Comparison of ENCODE assay signal across 8 cellular contexts in genomic region chr7:27184342-27185012, GRCh38. TPM values are rescaled to one million over a fixed set of nuclear protein-coding genes. Genes with fewer than 3 reads are reported as not detected.
DNase-seq lines count a peak whose midpoint lies in the region; ATAC-seq and TF ChIP-seq lines count a peak whose summit lies in the region.

No MANE protein-coding gene starts in this region.

- no peaks in the 10 kb centered on the region for H3K9me3 ChIP-seq in thymus (ENCODE audit: control insufficient read depth)

- TF ChIP-seq CTCF in KMS-11 (conservative IDR thresholded peaks at IDR 0.05; ENCODE audit: low read depth, low read length) = no peak

- DNase-seq in COLO668 (lab: John Stamatoyannopoulos, UW; ENCODE audit: unreplicated experiment) (peak; percentile 79), kidney tubule cell (ENCODE audit: low spot score) (peak; percentile 49), OCI-M2 (lab: John Stamatoyannopoulos, UW; ENCODE audit: unreplicated experiment) (no peak)

- H2AFZ ChIP-seq in KMS-11 (ENCODE audit: low read depth) = peak overlapping the region; percentile 42

- H3K4me1 ChIP-seq in KMS-11 (ENCODE audit: low read depth, poor library complexity, severe bottlenecking) (peaks cover 8% of the 10 kb centered on the region), thymus (ENCODE audit: control insufficient read depth, insufficient read depth, low read length) (peaks cover 14% of the 10 kb centered on the region)

- ATAC-seq in activated T-helper 17 cell treated with anti-CD3 and anti-CD28 coated beads, Interleukin-2, amount 50 U/mL, for 72 hours (replicated peaks) = peak; percentile 44
- ATAC-seq in GM21529 (IDR thresholded peaks at IDR 0.05; ENCODE audit: unreplicated experiment) (no peak), HG03280 (IDR thresholded peaks at IDR 0.05; ENCODE audit: unreplicated experiment) (no peak)

- 2% methylated on average over 72 of the region's 72 CpGs for WGBS in thymus

- H3K27ac Mint-ChIP-seq in activated T-helper 17 cell treated with anti-CD3 and anti-CD28 coated beads, Interleukin-2, amount 50 U/mL, for 72 hours = no peak overlapping the region

- no peaks in the 10 kb centered on the region for H4K20me1 ChIP-seq in KMS-11 (ENCODE audit: insufficient read depth)

- H3K27ac ChIP-seq in KMS-11 = no peak overlapping the region
- no peak overlapping the region for H3K27ac ChIP-seq in thymus (ENCODE audit: low read depth)

- peak overlapping the region; percentile 77 for H3K4me3 Mint-ChIP-seq in activated T-helper 17 cell treated with anti-CD3 and anti-CD28 coated beads, Interleukin-2, amount 50 U/mL, for 72 hours

- peaks cover 57% of the 10 kb centered on the region for H3K27me3 Mint-ChIP-seq in activated T-helper 17 cell treated with anti-CD3 and anti-CD28 coated beads, Interleukin-2, amount 50 U/mL, for 72 hours

- peak overlapping the region; percentile 23; the same call in 1 of the 2 replicates for H3K9ac ChIP-seq in KMS-11

- peak overlapping the region; percentile 34; the same call in 1 of the 2 replicates for H3K4me2 ChIP-seq in KMS-11

- H3K79me2 ChIP-seq in KMS-11 (ENCODE audit: insufficient read depth, low read depth) = no peaks in the 10 kb centered on the region

- peaks cover 24% of the 10 kb centered on the region for H3K36me3 Mint-ChIP-seq in activated T-helper 17 cell treated with anti-CD3 and anti-CD28 coated beads, Interleukin-2, amount 50 U/mL, for 72 hours (ENCODE audit: low read depth)

- H3K27me3 ChIP-seq in KMS-11 (ENCODE audit: insufficient read depth, low read depth) = peaks cover 12% of the 10 kb centered on the region; the same call in 1 of the 2 replicates
- peaks cover 70% of the 10 kb centered on the region for H3K27me3 ChIP-seq in thymus (ENCODE audit: control insufficient read depth, insufficient read depth)

- peaks cover 21% of the 10 kb centered on the region for H3K4me1 Mint-ChIP-seq in activated T-helper 17 cell treated with anti-CD3 and anti-CD28 coated beads, Interleukin-2, amount 50 U/mL, for 72 hours

- H3K4me3 ChIP-seq in KMS-11 (IDR thresholded peaks at IDR 0.05; ENCODE audit: insufficient read depth, low read depth, low read length) (no peak overlapping the region), thymus (ENCODE audit: low read length) (peak overlapping the region; percentile 35)

- H3K9me3 Mint-ChIP-seq in activated T-helper 17 cell treated with anti-CD3 and anti-CD28 coated beads, Interleukin-2, amount 50 U/mL, for 72 hours = no peaks in the 10 kb centered on the region

- H3K36me3 ChIP-seq in KMS-11 (ENCODE audit: insufficient read depth) (no peaks in the 10 kb centered on the region), thymus (ENCODE audit: control insufficient read depth, insufficient read depth) (no peaks in the 10 kb centered on the region)

RNA-seq across cellular contexts. Expression of gene HOXA11, which starts 0.6 kb away (rescaled TPM):
- total RNA-seq in activated T-helper 17 cell treated with anti-CD3 and anti-CD28 coated beads, Interleukin-2, amount 50 U/mL, for 72 hours = not detected
- under 0.01 TPM for polyA plus RNA-seq in thymus

RNA-seq across cellular contexts. Expression of gene HOXA10, which starts 10.4 kb away (rescaled TPM):
- total RNA-seq in activated T-helper 17 cell treated with anti-CD3 and anti-CD28 coated beads, Interleukin-2, amount 50 U/mL, for 72 hours = not detected
- 3.5 TPM for polyA plus RNA-seq in thymus

RNA-seq across cellular contexts. Expression of gene HOXA13, which starts 15.4 kb away (rescaled TPM):
- total RNA-seq in activated T-helper 17 cell treated with anti-CD3 and anti-CD28 coated beads, Interleukin-2, amount 50 U/mL, for 72 hours = not detected
- 0.02 TPM for polyA plus RNA-seq in thymus

RNA-seq across cellular contexts. Expression of gene HOXA9, which starts 19.1 kb away (rescaled TPM):
- total RNA-seq in activated T-helper 17 cell treated with anti-CD3 and anti-CD28 coated beads, Interleukin-2, amount 50 U/mL, for 72 hours = not detected
- polyA plus RNA-seq in thymus = 4.9 TPM

RNA-seq across cellular contexts. Expression of gene HOXA7, which starts 28.0 kb away (rescaled TPM):
- total RNA-seq in activated T-helper 17 cell treated with anti-CD3 and anti-CD28 coated beads, Interleukin-2, amount 50 U/mL, for 72 hours = not detected
- polyA plus RNA-seq in thymus = 0.41 TPM
